ENCODE assay signal across 20 cellular contexts in genomic region chr2:181421131-181421458, GRCh38. TPM values are rescaled to one million over a fixed set of nuclear protein-coding genes. Genes with fewer than 3 reads are reported as not detected.
DNase-seq lines count a peak whose midpoint lies in the region; ATAC-seq, FAIRE-seq and TF ChIP-seq lines count a peak whose summit lies in the region.
"Had no signal": no experiment of that assay in that cellular context is flagged by ENCODE, and none has a peak within 500 bp of the region (broad histone marks: within the 10 kb centered on the region; RNA-seq: fewer than 3 reads in every experiment).

No MANE protein-coding gene starts in this region.

- H4K8ac ChIP-seq in neuronal stem cell (ENCODE audit: low read depth, low read length), result no peak overlapping the region

- H3K27me3 ChIP-seq in CD4-positive, CD25-positive, alpha-beta regulatory T cell (ENCODE audit: control insufficient read depth, insufficient read depth, low read length), result no peaks in the 10 kb centered on the region
- H3K27me3 ChIP-seq in OCI-LY1 (ENCODE audit: insufficient read depth, low read length) (no peaks in the 10 kb centered on the region), prostate gland (replicated peaks; ENCODE audit: insufficient read depth) (no peaks in the 10 kb centered on the region), neuronal stem cell (ENCODE audit: control insufficient read depth in 3 of 3, insufficient read depth in 3 of 3, low read depth in 1 of 3, low read length in 3 of 3) (peaks cover 0 to 3% (median 0%) of the 10 kb centered on the region in 3 experiments)
- H3K27me3 ChIP-seq: BE2C had no signal

- H3K4me3 Mint-ChIP-seq in CD4-positive, CD25-positive, alpha-beta regulatory T cell, result no peak overlapping the region
- peak overlapping the region in 1 of 2 donors; percentile 8 for H3K4me3 Mint-ChIP-seq in effector memory CD8-positive, alpha-beta T cell
- H3K4me3 Mint-ChIP-seq: T-helper 1 cell treated with Interleukin-12 subunit alpha and Interleukin-12 subunit beta and Interleukin-4 antibody, amounts not matched to agents 30 μg/mL and 1 μg/mL, for 36 hours; type B pancreatic cell had no signal

- H3F3A ChIP-seq in OCI-LY1 (ENCODE audit: insufficient read depth, low read length), result no peaks in the 10 kb centered on the region

- no peaks in the 10 kb centered on the region for H4K20me1 ChIP-seq in OCI-LY1 (ENCODE audit: insufficient read depth, low read length)

- H3K27ac Mint-ChIP-seq in CD4-positive, CD25-positive, alpha-beta regulatory T cell, result peak overlapping the region; percentile 4 to 66 (median 61)
- peak overlapping the region; percentile 36 to 86 for H3K27ac Mint-ChIP-seq in effector memory CD8-positive, alpha-beta T cell
- H3K27ac Mint-ChIP-seq: T-helper 1 cell treated with Interleukin-12 subunit alpha and Interleukin-12 subunit beta and Interleukin-4 antibody, amounts not matched to agents 30 μg/mL and 1 μg/mL, for 36 hours; type B pancreatic cell had no signal

- H3K27ac ChIP-seq in CD4-positive, CD25-positive, alpha-beta regulatory T cell (ENCODE audit: insufficient read depth, low read length, poor library complexity, severe bottlenecking), result no peak overlapping the region
- H3K27ac ChIP-seq in OCI-LY1 (ENCODE audit: low read depth, low read length, poor library complexity, severe bottlenecking) (peak overlapping the region; percentile 67), prostate gland (no peak overlapping the region), neuronal stem cell (replicated peaks; ENCODE audit: low read length) (no peak overlapping the region)
- H3K27ac ChIP-seq: epithelial cell of prostate, skin epidermis had no signal

- H4K91ac ChIP-seq in neuronal stem cell (ENCODE audit: low read depth, low read length, poor library complexity), result no peak overlapping the region

- no peak overlapping the region for H3K4me3 ChIP-seq in CD4-positive, CD25-positive, alpha-beta regulatory T cell (ENCODE audit: low read depth, low read length)
- no peak overlapping the region for H3K4me3 ChIP-seq in GM12865 (ENCODE audit: low read depth, low read length)
- H3K4me3 ChIP-seq in OCI-LY1 (ENCODE audit: low read depth, low read length, poor library complexity, severe bottlenecking), result no peak overlapping the region
- no peak overlapping the region for H3K4me3 ChIP-seq in prostate gland
- H3K4me3 ChIP-seq in neuronal stem cell (ENCODE audit: low read length in 2 of 2), result no peak overlapping the region
- H3K4me3 ChIP-seq: skin epidermis had no signal

- H3K9ac ChIP-seq in OCI-LY1 (ENCODE audit: low read length), result peak overlapping the region; percentile 2; the same call in 1 of the 2 replicates
- H3K9ac ChIP-seq in neuronal stem cell (ENCODE audit: low read depth, low read length, poor library complexity), result no peak overlapping the region

- no peaks in the 10 kb centered on the region for H3K9me3 ChIP-seq in CD4-positive, CD25-positive, alpha-beta regulatory T cell (ENCODE audit: control insufficient read depth in 2 of 2, low read length in 2 of 2)
- H3K9me3 ChIP-seq in OCI-LY1 (ENCODE audit: low read length), result no peaks in the 10 kb centered on the region
- H3K9me3 ChIP-seq in prostate gland, result no peaks in the 10 kb centered on the region
- no peaks in the 10 kb centered on the region for H3K9me3 ChIP-seq in neuronal stem cell (replicated peaks in 1 of 2; ENCODE audit: control insufficient read depth in 2 of 2, insufficient read depth in 1 of 2, low read depth in 1 of 2, low read length in 2 of 2)
- H3K9me3 ChIP-seq: BE2C had no signal

- intact Hi-C loops in prostate gland (cut with DNase I), result no loop called here

- H3K27me3 Mint-ChIP-seq in CD4-positive, CD25-positive, alpha-beta regulatory T cell, result no peaks in the 10 kb centered on the region
- no peaks in the 10 kb centered on the region for H3K27me3 Mint-ChIP-seq in effector memory CD8-positive, alpha-beta T cell
- H3K27me3 Mint-ChIP-seq: type B pancreatic cell had no signal

- no peak overlapping the region for H2BK15ac ChIP-seq in neuronal stem cell (ENCODE audit: low read length)

- no peak overlapping the region for H2BK5ac ChIP-seq in neuronal stem cell (ENCODE audit: low read length)

- no peaks in the 10 kb centered on the region for H3K36me3 Mint-ChIP-seq in CD4-positive, CD25-positive, alpha-beta regulatory T cell
- H3K36me3 Mint-ChIP-seq in effector memory CD8-positive, alpha-beta T cell (ENCODE audit: insufficient read depth), result no peaks in the 10 kb centered on the region
- H3K36me3 Mint-ChIP-seq: type B pancreatic cell had no signal

- peaks cover 0 to 2% (median 0%) of the 10 kb centered on the region in 7 donors for H3K9me3 Mint-ChIP-seq in CD4-positive, CD25-positive, alpha-beta regulatory T cell
- no peaks in the 10 kb centered on the region for H3K9me3 Mint-ChIP-seq in effector memory CD8-positive, alpha-beta T cell

- H3K4me1 ChIP-seq in CD4-positive, CD25-positive, alpha-beta regulatory T cell (ENCODE audit: control insufficient read depth, insufficient read depth, low read length, poor library complexity, severe bottlenecking), result no peaks in the 10 kb centered on the region
- H3K4me1 ChIP-seq in OCI-LY1 (ENCODE audit: insufficient read depth, low read length, severe bottlenecking), result peaks cover 39% of the 10 kb centered on the region
- no peaks in the 10 kb centered on the region for H3K4me1 ChIP-seq in prostate gland (replicated peaks)
- H3K4me1 ChIP-seq in neuronal stem cell (ENCODE audit: control insufficient read depth in 2 of 2, insufficient read depth in 1 of 2, low read depth in 1 of 2, low read length in 2 of 2), result no peaks in the 10 kb centered on the region
- H3K4me1 ChIP-seq: BE2C had no signal

- TF ChIP-seq POLR2A in prostate gland (IDR thresholded peaks at IDR 0.05), result no peak

- TF ChIP-seq CTCF in GM12865 (IDR thresholded peaks at IDR 0.05; ENCODE audit: insufficient read depth, low read depth, low read length, missing control alignments), result no peak
- no peak for TF ChIP-seq CTCF in OCI-LY1 (IDR thresholded peaks at IDR 0.05; ENCODE audit: low read length)
- TF ChIP-seq CTCF in prostate gland (IDR thresholded peaks at IDR 0.05), result no peak

- no peaks in the 10 kb centered on the region for H3K79me2 ChIP-seq in OCI-LY1 (ENCODE audit: insufficient read depth, low read length)

- H2AFZ ChIP-seq in OCI-LY1 (ENCODE audit: low read length), result peak overlapping the region; percentile 76
- no peak overlapping the region for H2AFZ ChIP-seq in neuronal stem cell (ENCODE audit: low read length)

- H3K4ac ChIP-seq in neuronal stem cell (ENCODE audit: low read length), result no peak overlapping the region

- H3K79me1 ChIP-seq in neuronal stem cell (ENCODE audit: low read depth, low read length), result no peaks in the 10 kb centered on the region

- no peak overlapping the region for H3K18ac ChIP-seq in neuronal stem cell (ENCODE audit: low read length)

- H3K4me2 ChIP-seq in OCI-LY1 (ENCODE audit: low read length), result peak overlapping the region; percentile 22
- no peak overlapping the region for H3K4me2 ChIP-seq in neuronal stem cell (ENCODE audit: insufficient read depth, low read length, poor library complexity, severe bottlenecking)

- no peaks in the 10 kb centered on the region for H3K36me3 ChIP-seq in CD4-positive, CD25-positive, alpha-beta regulatory T cell (ENCODE audit: control insufficient read depth, insufficient read depth, low read length)
- H3K36me3 ChIP-seq in OCI-LY1 (ENCODE audit: insufficient read depth, low read length) (no peaks in the 10 kb centered on the region), prostate gland (no peaks in the 10 kb centered on the region), neuronal stem cell (replicated peaks in 1 of 2; ENCODE audit: control insufficient read depth in 2 of 2, insufficient read depth in 2 of 2, low read length in 2 of 2) (no peaks in the 10 kb centered on the region)
- H3K36me3 ChIP-seq: BE2C had no signal

- peak in 1 of 3 donors; percentile 18 for DNase-seq in CD4-positive, CD25-positive, alpha-beta regulatory T cell
- DNase-seq in GM12865 (ENCODE audit: low read depth) (peak; percentile 19), prostate gland (ENCODE audit: low spot score) (no peak), neuronal stem cell (ENCODE audit: low spot score) (no peak), HTR-8/SVneo (ENCODE audit: insufficient read length, low spot score) (no peak)
- no peak for DNase-seq in effector memory CD8-positive, alpha-beta T cell
- DNase-seq: BE2C; cortex of kidney; DMS153; NCI-H1417 treated with DMSO at 0.1 percent for 48 hours; NCI-H2227 treated with DMSO at 0.1 percent for 48 hours; posterior cingulate gyrus; SHP77; stimulated activated CD4-positive, alpha-beta T cell treated with anti-CD3 and anti-CD28 coated beads, Interleukin-4, amount 100 ng/mL, for 4 hours had no signal

- H2BK120ac ChIP-seq in neuronal stem cell (ENCODE audit: low read depth, low read length), result no peak overlapping the region

- no peak for ATAC-seq in CD4-positive, CD25-positive, alpha-beta regulatory T cell (ENCODE audit: low read depth in 2 of 2)
- ATAC-seq in effector memory CD8-positive, alpha-beta T cell (replicated peaks), result no peak
- no peak for ATAC-seq in GM21360 (IDR thresholded peaks at IDR 0.05; ENCODE audit: unreplicated experiment)

- H2AK5ac ChIP-seq in neuronal stem cell (ENCODE audit: low read depth, low read length), result no peak overlapping the region

- H3K23ac ChIP-seq in neuronal stem cell (ENCODE audit: low read depth, low read length, poor library complexity), result no peak overlapping the region

- 53% methylated on average over 1 of the region's 1 CpG for WGBS in prostate gland
- no CpG with 5 or more reads among the region's 1 CpG for WGBS in neuronal stem cell (ENCODE audit: extremely low coverage in 2 of 2, insufficient read length in 2 of 2, insufficient replicate concordance in 1 of 2), 2 donors

- no peak overlapping the region for H2BK12ac ChIP-seq in neuronal stem cell (ENCODE audit: low read length)

- FAIRE-seq in HTR-8/SVneo (lab: Jason Lieb, UNC), result no peak

- H3K14ac ChIP-seq in neuronal stem cell (ENCODE audit: low read length), result no peak overlapping the region

- peaks cover 11 to 17% (median 14%) of the 10 kb centered on the region in 4 donors for H3K4me1 Mint-ChIP-seq in CD4-positive, CD25-positive, alpha-beta regulatory T cell
- peaks cover 7 to 9% of the 10 kb centered on the region in 2 donors for H3K4me1 Mint-ChIP-seq in effector memory CD8-positive, alpha-beta T cell (ENCODE audit: low read depth in 2 of 2)

- no peaks in the 10 kb centered on the region for H3K9me2 ChIP-seq in OCI-LY1 (ENCODE audit: low read depth, low read length)

RNA-seq across cellular contexts. Expression of gene ITGA4, which starts 36.1 kb away (rescaled TPM):
- 18.8 TPM for total RNA-seq in CD4-positive, CD25-positive, alpha-beta regulatory T cell
- polyA plus RNA-seq in CD4-positive, CD25-positive, alpha-beta regulatory T cell, result 10 to 100 TPM; 38.0 to 86.0 (median 64.9) TPM
- 1 to 10 TPM; 2.9 to 6.4 TPM for total RNA-seq in prostate gland
- 1.5 TPM for polyA plus RNA-seq in neuronal stem cell (2013, experiment 1 of 2)
- 1.6 TPM for polyA plus RNA-seq in neuronal stem cell (2013, experiment 2 of 2)
